22 cellular contexts compared by ENCODE assay signal in the genomic region with DNA sequence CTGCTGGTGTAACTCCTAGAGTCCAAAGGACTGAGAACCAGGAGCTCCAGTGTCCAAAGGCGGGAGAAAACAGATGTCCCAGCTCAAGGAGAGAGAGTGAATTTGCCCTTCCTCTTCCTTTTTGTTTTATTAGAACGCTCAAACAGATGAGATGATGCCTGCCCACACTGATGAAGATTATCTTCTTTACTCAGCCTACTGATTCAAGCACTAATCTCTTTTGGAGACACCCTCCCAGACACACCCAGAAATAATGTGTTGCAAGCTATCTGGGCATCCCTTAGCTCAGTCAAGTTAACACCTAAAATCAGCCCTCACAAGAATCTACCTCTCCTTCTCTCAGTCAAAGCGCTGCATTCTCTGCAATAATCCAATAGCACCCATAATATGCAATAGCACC.
"Had no signal": no experiment of that assay in that cellular context is flagged by ENCODE, and none has a peak within 500 bp of the region (broad histone marks: within the 10 kb centered on the region; RNA-seq: fewer than 3 reads in every experiment).

No MANE protein-coding gene starts in this region.

- DNase-seq: colonic mucosa; cortex of kidney; effector CD8-positive, alpha-beta T cell; effector memory CD8-positive, alpha-beta T cell; endodermal cell; erythroblast; esophagus squamous epithelium; foreskin fibroblast; foreskin melanocyte; gastrocnemius medialis; glutamatergic neuron; head of caudate nucleus; heart right ventricle; hippocampal formation; left cardiac atrium; left lung; left ventricle myocardium superior; lower lobe of right lung; mesenchymal stem cell; mucosa of descending colon had no signal

- H3K27me3 ChIP-seq: colonic mucosa, esophagus squamous epithelium, gastrocnemius medialis, heart right ventricle, left lung had no signal

- H3K27ac ChIP-seq: colonic mucosa, epithelial cell of prostate, esophagus squamous epithelium, gastrocnemius medialis, heart right ventricle, left lung, lower lobe of right lung had no signal

- H3K4me1 ChIP-seq: colonic mucosa, esophagus squamous epithelium, gastrocnemius medialis, heart right ventricle, left lung, lower lobe of right lung had no signal

- ATAC-seq: effector memory CD8-positive, alpha-beta T cell; esophagus mucosa; gastrocnemius medialis; heart right ventricle; left cardiac atrium; left lung; left ventricle myocardium superior; lower lobe of right lung; mucosa of descending colon had no signal

- H3K9me3 ChIP-seq: colonic mucosa, gastrocnemius medialis, left lung, lower lobe of right lung, mucosa of descending colon had no signal

- H3K36me3 ChIP-seq: colonic mucosa, esophagus squamous epithelium, gastrocnemius medialis, heart right ventricle, left lung, lower lobe of right lung had no signal

- H3K4me3 ChIP-seq: colonic mucosa, esophagus squamous epithelium, gastrocnemius medialis, heart right ventricle, left lung, lower lobe of right lung, mucosa of descending colon had no signal
